In the genomic region with DNA sequence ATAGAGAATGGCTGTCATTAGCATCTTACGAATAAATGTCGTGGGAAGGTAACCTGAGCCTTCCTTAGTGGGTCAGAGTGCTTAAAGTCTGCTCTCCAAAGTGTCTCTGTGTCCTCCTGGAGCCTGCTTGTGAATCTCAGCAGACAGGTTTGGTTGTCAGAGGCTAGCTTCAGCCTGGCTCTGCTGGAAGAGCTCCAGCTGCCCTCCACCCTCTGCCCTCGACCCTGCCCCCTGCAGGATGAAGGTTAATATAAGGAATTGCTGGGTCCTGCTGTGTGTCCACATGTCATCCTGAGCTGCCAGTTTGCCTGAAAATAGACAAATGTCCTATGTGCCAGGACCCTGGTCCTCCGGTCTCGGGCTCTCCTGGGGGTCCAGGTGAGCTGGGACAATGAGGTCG, we compare ENCODE assay signal across 14 cellular contexts. TPM values are rescaled to one million over a fixed set of nuclear protein-coding genes. Genes with fewer than 3 reads are reported as not detected.
DNase-seq lines count a peak whose midpoint lies in the region; ATAC-seq and TF ChIP-seq lines count a peak whose summit lies in the region.
"Had no signal": no experiment of that assay in that cellular context is flagged by ENCODE, and none has a peak within 500 bp of the region (broad histone marks: within the 10 kb centered on the region; RNA-seq: fewer than 3 reads in every experiment).

No MANE protein-coding gene starts in this region.

- H3K4me1 Mint-ChIP-seq in nephron, result peaks cover 47% of the 10 kb centered on the region

- no peaks in the 10 kb centered on the region for H3K4me1 ChIP-seq in vagina
- H3K4me1 ChIP-seq: Peyer's patch, sigmoid colon had no signal

- H3K27me3 ChIP-seq in WERI-Rb-1 (ENCODE audit: insufficient read depth, low read depth, severe bottlenecking), result no peaks in the 10 kb centered on the region
- H3K27me3 ChIP-seq in vagina, result no peaks in the 10 kb centered on the region
- H3K27me3 ChIP-seq: Peyer's patch had no signal

- H3K36me3 Mint-ChIP-seq in nephron (ENCODE audit: low read depth), result no peaks in the 10 kb centered on the region

- peaks cover 15% of the 10 kb centered on the region for H3K27me3 Mint-ChIP-seq in nephron (ENCODE audit: low read depth)

- H3K4me3 Mint-ChIP-seq in nephron, result no peak overlapping the region

- H3K4me3 ChIP-seq in WERI-Rb-1 (ENCODE audit: low read depth, low read length) (no peak overlapping the region), vagina (no peak overlapping the region)
- H3K4me3 ChIP-seq: Peyer's patch, sigmoid colon had no signal

- DNase-seq in GM10266 (ENCODE audit: extremely low spot score) (no peak), HuH-7 (ENCODE audit: low spot score) (peak; percentile 40), WERI-Rb-1 (peak; percentile 40), vagina (ENCODE audit: extremely low spot score in 2 of 2) (no peak)
- DNase-seq in effector CD4-positive, alpha-beta T cell, result no peak
- DNase-seq: activated CD8-positive, alpha-beta memory T cell treated with anti-CD3 and anti-CD28 coated beads for 24 hours; caudate nucleus; NCI-H187; NCI-H524 treated with DMSO at 0.1 percent for 48 hours; Peyer's patch; sigmoid colon had no signal

- H3K27ac ChIP-seq in WERI-Rb-1 (no peak overlapping the region), vagina (no peak overlapping the region)
- H3K27ac ChIP-seq: Peyer's patch, sigmoid colon had no signal

- H3K36me3 ChIP-seq in WERI-Rb-1, result no peaks in the 10 kb centered on the region
- no peaks in the 10 kb centered on the region for H3K36me3 ChIP-seq in vagina
- H3K36me3 ChIP-seq: Peyer's patch, sigmoid colon had no signal

- intact Hi-C loops in vagina (cut with DNase I), result no loop called here

- no peak for ATAC-seq in GM18870 (IDR thresholded peaks at IDR 0.05; ENCODE audit: unreplicated experiment)

- H3K27ac Mint-ChIP-seq in nephron, result peak overlapping the region in 2 of 3 experiments; percentile 56 to 66
- H3K27ac Mint-ChIP-seq: activated T-helper 2 cell treated with anti-CD3 and anti-CD28 coated beads, Interferon-gamma antibody, Interleukin-2, Interleukin-4, amounts not matched to agents 10 μg/mL and 5 μg/mL and 100 μg/mL, durations not matched to agents 14 hours and 24 hours and 36 hours had no signal

- TF ChIP-seq POLR2A in vagina (IDR thresholded peaks at IDR 0.05), result no peak

- H3K9me3 Mint-ChIP-seq in nephron, result no peaks in the 10 kb centered on the region
- H3K9me3 Mint-ChIP-seq: activated T-helper 2 cell treated with anti-CD3 and anti-CD28 coated beads, Interferon-gamma antibody, Interleukin-2, Interleukin-4, amounts not matched to agents 10 μg/mL and 5 μg/mL and 100 μg/mL, durations not matched to agents 14 hours and 24 hours and 36 hours had no signal

- H3K9me3 ChIP-seq in WERI-Rb-1 (ENCODE audit: severe bottlenecking) (no peaks in the 10 kb centered on the region), vagina (no peaks in the 10 kb centered on the region)
- H3K9me3 ChIP-seq: Peyer's patch, sigmoid colon had no signal

- peak; percentile 14 for TF ChIP-seq CTCF in GM10266 (IDR thresholded peaks at IDR 0.05; ENCODE audit: control insufficient read depth, insufficient read depth, low read depth, missing control alignments)
- peak; percentile 46 for TF ChIP-seq CTCF in WERI-Rb-1 (IDR thresholded peaks at IDR 0.05; ENCODE audit: low read depth, low read length)
- TF ChIP-seq CTCF in nephron (IDR thresholded peaks at IDR 0.05; ENCODE audit: unreplicated experiment in 3 of 3), result no peak
- TF ChIP-seq CTCF in vagina (IDR thresholded peaks at IDR 0.05), result no peak

RNA-seq across cellular contexts. Expression of a gene that starts 33.5 kb away (rescaled TPM):
- total RNA-seq in vagina, result 0.98 TPM

Comparison
In these comparisons a context has a peak if more than half of its experiments do, and no peak if none do; other contexts are left out.
1. DNase-seq: peak in HuH-7 (single experiment) and WERI-Rb-1 (single experiment); none in GM10266 (single experiment), vagina (0 of 2) and effector CD4-positive, alpha-beta T cell (single experiment).
2. CTCF ChIP-seq: peak in GM10266 (single experiment) and WERI-Rb-1 (single experiment); none in nephron (0 of 3) and vagina (0 of 3).